1 cellular context compared by ENCODE assay signal in the genomic region with DNA sequence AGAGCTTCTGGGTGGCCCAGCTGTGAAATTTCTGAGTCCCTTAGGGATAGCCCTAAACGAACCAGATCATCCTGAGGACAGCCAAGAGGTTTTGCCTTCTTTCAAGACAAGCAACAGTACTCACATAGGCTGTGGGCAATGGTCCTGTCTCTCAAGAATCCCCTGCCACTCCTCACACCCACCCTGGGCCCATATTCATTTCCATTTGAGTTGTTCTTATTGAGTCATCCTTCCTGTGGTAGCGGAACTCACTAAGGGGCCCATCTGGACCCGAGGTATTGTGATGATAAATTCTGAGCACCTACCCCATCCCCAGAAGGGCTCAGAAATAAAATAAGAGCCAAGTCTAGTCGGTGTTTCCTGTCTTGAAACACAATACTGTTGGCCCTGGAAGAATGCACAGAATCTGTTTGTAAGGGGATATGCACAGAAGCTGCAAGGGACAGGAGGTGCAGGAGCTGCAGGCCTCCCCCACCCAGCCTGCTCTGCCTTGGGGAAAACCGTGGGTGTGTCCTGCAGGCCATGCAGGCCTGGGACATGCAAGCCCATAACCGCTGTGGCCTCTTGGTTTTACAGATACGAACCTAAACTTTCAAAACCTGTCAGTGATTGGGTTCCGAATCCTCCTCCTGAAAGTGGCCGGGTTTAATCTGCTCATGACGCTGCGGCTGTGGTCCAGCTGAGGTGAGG.
TF ChIP-seq lines count a peak whose summit lies in the region.

No MANE protein-coding gene starts in this region.

TF ChIP-seq in HepG2, 621 proteins besides CTCF, POLR2A, EP300 and RAD21:
- TF ChIP-seq THAP11 (CRISPR knock-in tag; IDR thresholded peaks at IDR 0.05), result no peak
- 0 out of 2 replicates have a peak, but pooled peaks have one; percentile 28 for TF ChIP-seq ZNF768 (CRISPR knock-in tag; IDR thresholded peaks at IDR 0.05)
- TF ChIP-seq, protein P1, sequence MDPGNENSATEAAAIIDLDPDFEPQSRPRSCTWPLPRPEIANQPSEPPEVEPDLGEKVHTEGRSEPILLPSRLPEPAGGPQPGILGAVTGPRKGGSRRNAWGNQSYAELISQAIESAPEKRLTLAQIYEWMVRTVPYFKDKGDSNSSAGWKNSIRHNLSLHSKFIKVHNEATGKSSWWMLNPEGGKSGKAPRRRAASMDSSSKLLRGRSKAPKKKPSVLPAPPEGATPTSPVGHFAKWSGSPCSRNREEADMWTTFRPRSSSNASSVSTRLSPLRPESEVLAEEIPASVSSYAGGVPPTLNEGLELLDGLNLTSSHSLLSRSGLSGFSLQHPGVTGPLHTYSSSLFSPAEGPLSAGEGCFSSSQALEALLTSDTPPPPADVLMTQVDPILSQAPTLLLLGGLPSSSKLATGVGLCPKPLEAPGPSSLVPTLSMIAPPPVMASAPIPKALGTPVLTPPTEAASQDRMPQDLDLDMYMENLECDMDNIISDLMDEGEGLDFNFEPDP (CRISPR knock-in tag; conservative IDR thresholded peaks at IDR 0.05), result no peak
- 0 out of 2 replicates have a peak, but pooled peaks have one; percentile 26 for TF ChIP-seq ZNF83 (CRISPR knock-in tag; IDR thresholded peaks at IDR 0.05; ENCODE audit: borderline replicate concordance)
- 0 out of 2 replicates have a peak, but pooled peaks have one; percentile 3 for TF ChIP-seq ZNF446 (CRISPR knock-in tag; IDR thresholded peaks at IDR 0.05)
- TF ChIP-seq SCMH1 (CRISPR knock-in tag; IDR thresholded peaks at IDR 0.05; ENCODE audit: borderline replicate concordance), result no peak
- TF ChIP-seq, protein P2, sequence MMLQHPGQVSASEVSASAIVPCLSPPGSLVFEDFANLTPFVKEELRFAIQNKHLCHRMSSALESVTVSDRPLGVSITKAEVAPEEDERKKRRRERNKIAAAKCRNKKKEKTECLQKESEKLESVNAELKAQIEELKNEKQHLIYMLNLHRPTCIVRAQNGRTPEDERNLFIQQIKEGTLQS (CRISPR knock-in tag; IDR thresholded peaks at IDR 0.05), result peak; percentile 25; the same call in 1 of the 2 replicates
- TF ChIP-seq HCFC1 (IDR thresholded peaks at IDR 0.05; ENCODE audit: low read depth, low read length), result 0 out of 2 replicates have a peak, but pooled peaks have one; percentile 2
